11 cellular contexts compared by ENCODE assay signal in genomic region chr9:6417186-6417585, GRCh38. TPM values are rescaled to one million over a fixed set of nuclear protein-coding genes. Genes with fewer than 3 reads are reported as not detected.
DNase-seq lines count a peak whose midpoint lies in the region; ATAC-seq, FAIRE-seq and TF ChIP-seq lines count a peak whose summit lies in the region.
"Had no signal": no experiment of that assay in that cellular context is flagged by ENCODE, and none has a peak within 500 bp of the region (broad histone marks: within the 10 kb centered on the region; RNA-seq: fewer than 3 reads in every experiment).

No MANE protein-coding gene starts in this region.

- peaks cover 52% of the 10 kb centered on the region for H3K4me1 Mint-ChIP-seq in CD14-positive monocyte
- H3K4me1 Mint-ChIP-seq in T-cell: peaks cover 67 to 71% (median 69%) of the 10 kb centered on the region in 3 donors

- peaks cover 0 to 21% (median 0%) of the 10 kb centered on the region in 9 donors for H3K36me3 ChIP-seq in heart right ventricle

- H3K4me1 ChIP-seq in heart right ventricle: peaks cover 3 to 53% (median 31%) of the 10 kb centered on the region in 9 donors

- DNase-seq in CD14-positive monocyte (ENCODE audit: low spot score): no peak
- no peak for DNase-seq in GM12892 (ENCODE audit: insufficient read length)
- DNase-seq in T-cell: no peak
- peak; percentile 39 for DNase-seq in fibroblast of villous mesenchyme (ENCODE audit: low read depth)
- DNase-seq in heart right ventricle: no peak
- DNase-seq in pons (ENCODE audit: low spot score): no peak
- DNase-seq in NCI-H146 (lab: John Stamatoyannopoulos, UW): no peak
- DNase-seq: NCI-H2029 treated with DMSO at 0.1 percent for 48 hours, occipital lobe, T-helper 9 cell had no signal

- intact Hi-C loops in CD14-positive monocyte (cut with micrococcal nuclease): loop anchor here in 1 of 2 donors (10.0 kb wide), 1 partner anchor 338 kb away; the partner anchor contains the start of gene KDM4C
- intact Hi-C loops in heart right ventricle (cut with DNase I): loop anchor here in 4 of 10 donors (10.0 kb wide), 2 partner anchors 268 to 338 kb away; partner anchors contain the start of gene KDM4C (in 2 of the 4)

- H3K4me3 ChIP-seq in fibroblast of villous mesenchyme (ENCODE audit: low read depth, low read length) (no peak overlapping the region), heart right ventricle (no peak overlapping the region)

- TF ChIP-seq CTCF in CD14-positive monocyte (IDR thresholded peaks at IDR 0.05) (no peak), fibroblast of villous mesenchyme (IDR thresholded peaks at IDR 0.05; ENCODE audit: insufficient read depth, low read depth, low read length) (no peak), heart right ventricle (IDR thresholded peaks at IDR 0.05) (no peak)

- H3K27ac ChIP-seq in heart right ventricle: no peak overlapping the region

- no peaks in the 10 kb centered on the region for H3K27me3 Mint-ChIP-seq in CD14-positive monocyte (ENCODE audit: low read depth in 3 of 3)
- H3K27me3 Mint-ChIP-seq in T-cell: no peaks in the 10 kb centered on the region

- peak; percentile 82 for FAIRE-seq in GM12892 (lab: Jason Lieb, UNC)

- H3K9me3 Mint-ChIP-seq in CD14-positive monocyte (peaks cover 0 to 2% (median 0%) of the 10 kb centered on the region in 7 donors), T-cell (no peaks in the 10 kb centered on the region)

- H3K9me3 ChIP-seq in heart right ventricle: no peaks in the 10 kb centered on the region

- H3K27ac Mint-ChIP-seq in CD14-positive monocyte: peak overlapping the region in 5 of 7 donors; percentile 35 to 89 (median 82)
- peak overlapping the region; percentile 7 to 24 for H3K27ac Mint-ChIP-seq in T-cell

- WGBS in heart right ventricle, 2 donors: 58 to 74% methylated on average over 3 of the region's 3 CpGs

- CTCF ChIA-PET in T-cell (lab: Charles Lee): interaction anchor here (0.7 to 1.3 kb wide), 3 partner anchors 9 to 604 kb away, joined by 3 to 4 read pairs (median 3); no protein-coding TSS in a partner anchor

- H3K4me3 Mint-ChIP-seq in CD14-positive monocyte (peak overlapping the region; percentile 24 to 80), T-cell (peak overlapping the region; percentile 29 to 45 (median 35))

- no peaks in the 10 kb centered on the region for H3K27me3 ChIP-seq in heart right ventricle

- POLR2A ChIA-PET in T-cell (lab: Charles Lee): no interaction called here

- TF ChIP-seq POLR2A in GM12892 (IDR thresholded peaks at IDR 0.05; ENCODE audit: low read depth, low read length): no peak

- H3K36me3 Mint-ChIP-seq in CD14-positive monocyte (peaks cover 14 to 15% of the 10 kb centered on the region in 2 donors), T-cell (peaks cover 29% of the 10 kb centered on the region)

- no peak for ATAC-seq in T-cell (replicated peaks in 1 of 4)
- ATAC-seq in heart right ventricle: no peak
- ATAC-seq in HG03520 (IDR thresholded peaks at IDR 0.05; ENCODE audit: unreplicated experiment): no peak

RNA-seq across cellular contexts. Expression of gene UHRF2, which starts 4.2 kb away (rescaled TPM):
- polyA plus RNA-seq in CD14-positive monocyte (1 to 10 TPM; 1.6 to 7.7 TPM), heart right ventricle (10 to 100 TPM in 1 of 2 donors, 1 to 10 TPM in 1; 9.6 to 14.5 TPM)
- polyA plus RNA-seq in GM12892 (2012; ENCODE audit: missing spikeins): 50.8 TPM
- total RNA-seq in T-cell (100 to 1,000 TPM in 2 of 5 donors, 10 to 100 TPM in 3; 92.7 to 125 (median 96.2) TPM), fibroblast of villous mesenchyme (46.4 and 54.0 TPM in 2 replicates), heart right ventricle (10 to 100 TPM; 11.2 to 19.7 (median 13.1) TPM)
